1 cellular context compared by ENCODE assay signal in genomic region chr10:116055919-116056252, GRCh38.
TF ChIP-seq lines count a peak whose summit lies in the region.

No MANE protein-coding gene starts in this region.

TF ChIP-seq in HepG2, 621 proteins besides CTCF, POLR2A, EP300 and RAD21 (continued from another document):
- no peak for TF ChIP-seq ZNF710 (CRISPR knock-in tag; IDR thresholded peaks at IDR 0.05; ENCODE audit: borderline replicate concordance)
- no peak for TF ChIP-seq HOXD1 (CRISPR knock-in tag; IDR thresholded peaks at IDR 0.05)
- no peak for TF ChIP-seq ZNF776 (CRISPR knock-in tag; IDR thresholded peaks at IDR 0.05)
- no peak for TF ChIP-seq TBL1XR1 (IDR thresholded peaks at IDR 0.05; ENCODE audit: borderline replicate concordance, low read length, partially characterized antibody)
- TF ChIP-seq HNRNPUL1 (IDR thresholded peaks at IDR 0.05; ENCODE audit: low read depth, low read length), result no peak
- TF ChIP-seq NFRKB (IDR thresholded peaks at IDR 0.05), result no peak
